ENCODE assay signal across 15 cellular contexts in the genomic region with DNA sequence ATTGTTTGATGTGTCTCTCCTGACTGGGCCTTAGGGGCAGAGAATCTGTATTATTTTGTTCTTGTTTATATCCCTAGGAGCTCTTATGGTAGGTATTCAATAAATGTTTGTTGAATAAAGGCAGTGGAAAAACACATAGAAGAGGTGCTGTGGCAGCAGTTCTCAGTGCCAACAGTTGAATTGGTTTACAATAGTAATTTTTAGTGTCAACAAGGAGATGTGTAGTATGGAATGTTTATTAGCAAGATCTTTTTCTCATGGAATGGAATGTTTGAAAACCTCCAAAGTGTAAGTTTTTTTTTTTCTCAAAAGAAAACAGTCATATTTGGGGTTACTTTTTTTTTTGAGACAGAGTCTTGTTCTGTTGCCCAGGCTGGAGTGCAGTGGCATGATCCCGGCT. TPM values are rescaled to one million over a fixed set of nuclear protein-coding genes. Genes with fewer than 3 reads are reported as not detected.
DNase-seq lines count a peak whose midpoint lies in the region; ATAC-seq and TF ChIP-seq lines count a peak whose summit lies in the region.
"Had no signal": no experiment of that assay in that cellular context is flagged by ENCODE, and none has a peak within 500 bp of the region (broad histone marks: within the 10 kb centered on the region; RNA-seq: fewer than 3 reads in every experiment).

No MANE protein-coding gene starts in this region.

- peaks cover 45% of the 10 kb centered on the region for H3K4me1 Mint-ChIP-seq in activated CD4-positive, alpha-beta memory T cell treated with anti-CD3 and anti-CD28 coated beads, Interleukin-2, amount 10 ng/mL, durations not matched to agents 7 days and 5 days
- peaks cover 54% of the 10 kb centered on the region for H3K4me1 Mint-ChIP-seq in activated CD4-positive, alpha-beta memory T cell treated with anti-CD3 and anti-CD28 coated beads for 36 hours (ENCODE audit: low read depth)
- H3K4me1 Mint-ChIP-seq in T-cell, result peaks cover 64 to 69% (median 66%) of the 10 kb centered on the region in 3 donors

- H3K36me3 ChIP-seq in smooth muscle cell (ENCODE audit: low read depth), result peaks cover 7% of the 10 kb centered on the region

- peak overlapping the region; percentile 36 for H3K27ac ChIP-seq in smooth muscle cell (ENCODE audit: low read depth)
- H3K27ac ChIP-seq: parathyroid adenoma had no signal

- H3K4me3 ChIP-seq in fibroblast of the aortic adventitia (ENCODE audit: low read depth, low read length) (peak overlapping the region; percentile 56), smooth muscle cell (no peak overlapping the region)

- TF ChIP-seq CTCF in fibroblast of the aortic adventitia (IDR thresholded peaks at IDR 0.05; ENCODE audit: insufficient read depth, low read length), result no peak
- TF ChIP-seq CTCF in smooth muscle cell (IDR thresholded peaks at IDR 0.05; ENCODE audit: borderline replicate concordance, insufficient read depth, poor library complexity, severe bottlenecking), result no peak

- no peak overlapping the region for H3K4me3 Mint-ChIP-seq in activated CD4-positive, alpha-beta memory T cell treated with anti-CD3 and anti-CD28 coated beads, Interleukin-2, amount 10 ng/mL, durations not matched to agents 7 days and 5 days
- no peak overlapping the region for H3K4me3 Mint-ChIP-seq in activated CD4-positive, alpha-beta memory T cell treated with anti-CD3 and anti-CD28 coated beads for 36 hours
- no peak overlapping the region for H3K4me3 Mint-ChIP-seq in T-cell

- peaks cover 97% of the 10 kb centered on the region for H3K79me2 ChIP-seq in smooth muscle cell (ENCODE audit: low read depth)

- no peaks in the 10 kb centered on the region for H3K27me3 ChIP-seq in smooth muscle cell (ENCODE audit: low read depth)

- WGBS in smooth muscle cell (ENCODE audit: low lambda C conversion rate), result 100% methylated on average over 1 of the region's 1 CpG

- H3K9me3 ChIP-seq in smooth muscle cell (replicated peaks; ENCODE audit: low read depth), result no peaks in the 10 kb centered on the region

- POLR2A ChIA-PET in activated CD4-positive, alpha-beta memory T cell treated with anti-CD3 and anti-CD28 coated beads, Interleukin-2, amount 10 ng/mL, durations not matched to agents 7 days and 5 days (lab: Charles Lee), result interaction anchor here (0.5 to 2.1 kb wide), 6 partner anchors 15 to 153 kb away, joined by 3 to 11 read pairs (median 4); no protein-coding TSS in a partner anchor
- POLR2A ChIA-PET in activated CD4-positive, alpha-beta memory T cell treated with anti-CD3 and anti-CD28 coated beads for 36 hours (lab: Charles Lee), result no interaction called here
- POLR2A ChIA-PET in T-cell (lab: Charles Lee), result interaction anchor here in 1 of 2 donors (0.8 to 1.0 kb wide), 2 partner anchors 26 to 28 kb away, joined by 3 to 6 read pairs; no protein-coding TSS in a partner anchor

- peaks cover 44% of the 10 kb centered on the region for H3K36me3 Mint-ChIP-seq in activated CD4-positive, alpha-beta memory T cell treated with anti-CD3 and anti-CD28 coated beads, Interleukin-2, amount 10 ng/mL, durations not matched to agents 7 days and 5 days (ENCODE audit: low read depth)
- H3K36me3 Mint-ChIP-seq in activated CD4-positive, alpha-beta memory T cell treated with anti-CD3 and anti-CD28 coated beads for 36 hours, result peaks cover 19% of the 10 kb centered on the region
- H3K36me3 Mint-ChIP-seq in T-cell, result peaks cover 8% of the 10 kb centered on the region

- peaks cover 4% of the 10 kb centered on the region for H3F3A ChIP-seq in smooth muscle cell (ENCODE audit: low read depth)

- no peak overlapping the region for H3K4me2 ChIP-seq in smooth muscle cell

- H4K20me1 ChIP-seq in smooth muscle cell (ENCODE audit: low read depth), result peaks cover 99% of the 10 kb centered on the region

- no peak overlapping the region for H3K9ac ChIP-seq in smooth muscle cell (ENCODE audit: low read depth)
- H3K9ac ChIP-seq: parathyroid adenoma had no signal

- DNase-seq in activated CD4-positive, alpha-beta memory T cell treated with anti-CD3 and anti-CD28 coated beads, Interleukin-2, amount 10 ng/mL, durations not matched to agents 7 days and 5 days, result no peak
- no peak for DNase-seq in activated CD4-positive, alpha-beta memory T cell treated with anti-CD3 and anti-CD28 coated beads for 36 hours
- no peak for DNase-seq in T-cell
- peak; percentile 19 for DNase-seq in fibroblast of the aortic adventitia (ENCODE audit: low read depth)
- DNase-seq in smooth muscle cell (lab: John Stamatoyannopoulos, UW; ENCODE audit: unreplicated experiment), result no peak
- DNase-seq in T1000 (lab: John Stamatoyannopoulos, UW), result no peak
- no peak for DNase-seq in NCI-H1417 (lab: John Stamatoyannopoulos, UW)
- DNase-seq: activated CD4-positive, alpha-beta T cell treated with anti-CD3 and anti-CD28 coated beads for 1 hour; glutamatergic neuron; left ventricle myocardium superior; NCI-H524 treated with DMSO at 0.1 percent for 48 hours; stimulated activated CD4-positive, alpha-beta T cell treated with anti-CD3 and anti-CD28 coated beads, Interleukin-4, amount 100 ng/mL, for 4 hours had no signal

- ATAC-seq in T-cell (replicated peaks in 1 of 4), result no peak
- ATAC-seq in HG02759 (IDR thresholded peaks at IDR 0.05; ENCODE audit: unreplicated experiment), result no peak
- ATAC-seq: activated naive CD4-positive, alpha-beta T cell treated with anti-CD3 and anti-CD28 coated beads, Interleukin-2, amount 50 U/mL, for 72 hours; left ventricle myocardium superior had no signal

- no peaks in the 10 kb centered on the region for H3K9me3 Mint-ChIP-seq in activated CD4-positive, alpha-beta memory T cell treated with anti-CD3 and anti-CD28 coated beads, Interleukin-2, amount 10 ng/mL, durations not matched to agents 7 days and 5 days
- no peaks in the 10 kb centered on the region for H3K9me3 Mint-ChIP-seq in activated CD4-positive, alpha-beta memory T cell treated with anti-CD3 and anti-CD28 coated beads for 36 hours
- H3K9me3 Mint-ChIP-seq in T-cell, result no peaks in the 10 kb centered on the region
- H3K9me3 Mint-ChIP-seq: activated naive CD4-positive, alpha-beta T cell treated with anti-CD3 and anti-CD28 coated beads, Interleukin-2, amount 50 U/mL, for 72 hours had no signal

- H2AFZ ChIP-seq in smooth muscle cell (ENCODE audit: low read depth), result no peak overlapping the region
- H2AFZ ChIP-seq: parathyroid adenoma had no signal

- H3K27me3 Mint-ChIP-seq in activated CD4-positive, alpha-beta memory T cell treated with anti-CD3 and anti-CD28 coated beads, Interleukin-2, amount 10 ng/mL, durations not matched to agents 7 days and 5 days, result no peaks in the 10 kb centered on the region
- H3K27me3 Mint-ChIP-seq in activated CD4-positive, alpha-beta memory T cell treated with anti-CD3 and anti-CD28 coated beads for 36 hours, result no peaks in the 10 kb centered on the region
- H3K27me3 Mint-ChIP-seq in T-cell, result no peaks in the 10 kb centered on the region

- intact Hi-C loops in activated CD4-positive, alpha-beta memory T cell treated with anti-CD3 and anti-CD28 coated beads for 36 hours (cut with micrococcal nuclease), result loop anchor here (2.0 kb wide), 2 partner anchors 19 to 53 kb away; no protein-coding TSS in a partner anchor

- CTCF ChIA-PET in activated CD4-positive, alpha-beta memory T cell treated with anti-CD3 and anti-CD28 coated beads, Interleukin-2, amount 10 ng/mL, durations not matched to agents 7 days and 5 days (lab: Charles Lee), result interaction anchor here (0.7 to 1.8 kb wide), 5 partner anchors 10 to 129 kb away, joined by 3 to 7 read pairs (median 5); no protein-coding TSS in a partner anchor
- CTCF ChIA-PET in activated CD4-positive, alpha-beta memory T cell treated with anti-CD3 and anti-CD28 coated beads for 36 hours (lab: Charles Lee), result no interaction called here
- CTCF ChIA-PET in T-cell (lab: Charles Lee), result interaction anchor here in 1 of 2 donors (0.5 kb wide), 1 partner anchor 149 kb away, joined by 6 read pairs; no protein-coding TSS in a partner anchor

- no peaks in the 10 kb centered on the region for H3K4me1 ChIP-seq in smooth muscle cell (ENCODE audit: low read depth)
- H3K4me1 ChIP-seq: parathyroid adenoma had no signal

- H3K27ac Mint-ChIP-seq in activated CD4-positive, alpha-beta memory T cell treated with anti-CD3 and anti-CD28 coated beads, Interleukin-2, amount 10 ng/mL, durations not matched to agents 7 days and 5 days, result peak overlapping the region; percentile 24
- no peak overlapping the region for H3K27ac Mint-ChIP-seq in activated CD4-positive, alpha-beta memory T cell treated with anti-CD3 and anti-CD28 coated beads for 36 hours
- H3K27ac Mint-ChIP-seq in T-cell, result peak overlapping the region; percentile 73 to 74

RNA-seq across cellular contexts. Expression of gene ASXL1, which starts 28.0 kb away (rescaled TPM):
- 100 to 1,000 TPM; 113 to 118 TPM for total RNA-seq in activated CD4-positive, alpha-beta memory T cell treated with anti-CD3 and anti-CD28 coated beads, Interleukin-2, amount 10 ng/mL, durations not matched to agents 7 days and 5 days
- total RNA-seq in activated CD4-positive, alpha-beta memory T cell treated with anti-CD3 and anti-CD28 coated beads for 36 hours, result 100 to 1,000 TPM; 141 to 147 TPM
- total RNA-seq in T-cell (100 to 1,000 TPM; 122 to 204 (median 137) TPM), fibroblast of the aortic adventitia (ENCODE audit: low replicate concordance) (57.4 and 85.9 TPM in 2 replicates), smooth muscle cell (59.3 and 62.1 TPM in 2 replicates)
- 46.5 and 76.4 TPM in 2 replicates for polyA plus RNA-seq in smooth muscle cell
